ENCODE assay signal across 18 cellular contexts in genomic region chr12:63885401-63885800, GRCh38. TPM values are rescaled to one million over a fixed set of nuclear protein-coding genes. Genes with fewer than 3 reads are reported as not detected.
DNase-seq lines count a peak whose midpoint lies in the region; ATAC-seq and TF ChIP-seq lines count a peak whose summit lies in the region.
"Had no signal": no experiment of that assay in that cellular context is flagged by ENCODE, and none has a peak within 500 bp of the region (broad histone marks: within the 10 kb centered on the region; RNA-seq: fewer than 3 reads in every experiment).

No MANE protein-coding gene starts in this region.

- no TSS peak for BruUV-seq in Caco-2 (replicated peaks; lab: Mats Ljungman, UMichigan)
- BruUV-seq in Panc1 (replicated peaks; lab: Mats Ljungman, UMichigan) = no TSS peak

- POLR2A ChIA-PET in Caco-2 (lab: Charles Lee) (no interaction called here), Panc1 (lab: Charles Lee) (no interaction called here)

- in situ Hi-C loops in Panc1 (cut with HindIII; ENCODE audit: low pct_unique_long_range_greater_than_20kb, low sequenced_read_pairs) = no loop called here

- no peak overlapping the region for H3K18ac ChIP-seq in trophoblast cell (ENCODE audit: low read length)

- H3K4me3 ChIP-seq in Caco-2 (ENCODE audit: low read depth, low read length) = no peak overlapping the region
- no peak overlapping the region for H3K4me3 ChIP-seq in Panc1 (ENCODE audit: low read depth in 2 of 2, low read length in 2 of 2)
- H3K4me3 ChIP-seq in trophoblast cell (ENCODE audit: low read depth, low read length) = no peak overlapping the region
- H3K4me3 ChIP-seq in adrenal gland = no peak overlapping the region
- H3K4me3 ChIP-seq in MG63 = no peak overlapping the region
- H3K4me3 ChIP-seq: BLaER1, GM12878, HAP-1 had no signal

- no peak overlapping the region for H2BK12ac ChIP-seq in trophoblast cell (ENCODE audit: low read length)

- WGBS in trophoblast cell (ENCODE audit: extremely low coverage, insufficient coverage, insufficient read length) = no CpG with 5 or more reads among the region's 2 CpGs
- 96 to 100% (median 97%) methylated on average over 2 of the region's 2 CpGs for WGBS in adrenal gland, 4 donors

- no peak for DNase-seq in Caco-2
- DNase-seq in Panc1 (ENCODE audit: low read depth, low spot score) = no peak
- DNase-seq in trophoblast cell = peak; percentile 71 to 87
- no peak for DNase-seq in adrenal gland
- DNase-seq in MG63 = no peak
- DNase-seq: CD4-positive, CD25-positive, alpha-beta regulatory T cell; CD8-positive, alpha-beta T cell; DMS 273 treated with DMSO at 0.1 percent for 48 hours; DMS79; EL; GDM1; GOT3 had no signal

- TF ChIP-seq POLR2A in adrenal gland (IDR thresholded peaks at IDR 0.05) = no peak

- H4K8ac ChIP-seq in trophoblast cell (ENCODE audit: low read depth, low read length) = no peak overlapping the region

- no peak overlapping the region for H3K14ac ChIP-seq in trophoblast cell (ENCODE audit: low read length)

- no peak for ATAC-seq in Panc1
- no peak for ATAC-seq in HG02571 (IDR thresholded peaks at IDR 0.05; ENCODE audit: unreplicated experiment)
- ATAC-seq: CD8-positive, alpha-beta T cell; GM12878 had no signal

- H3K4me1 Mint-ChIP-seq in Caco-2 (ENCODE audit: low read depth, unreplicated experiment) = peaks cover 32% of the 10 kb centered on the region
- H3K4me1 Mint-ChIP-seq: B cell; CD4-positive, CD25-positive, alpha-beta regulatory T cell had no signal

- H3K4me1 ChIP-seq in Caco-2 (peaks cover 25% of the 10 kb centered on the region), Panc1 (ENCODE audit: control insufficient read depth, insufficient read depth, low read length) (peaks cover 30% of the 10 kb centered on the region), trophoblast cell (ENCODE audit: control insufficient read depth in 1 of 2, insufficient read depth in 2 of 2, low read length in 2 of 2) (peaks cover 5 to 6% of the 10 kb centered on the region in 2 experiments), adrenal gland (replicated peaks in 1 of 2) (no peaks in the 10 kb centered on the region)
- H3K4me1 ChIP-seq: HAP-1 had no signal

- no peak overlapping the region for H4K12ac ChIP-seq in trophoblast cell (ENCODE audit: low read depth, low read length)

- peak overlapping the region; percentile 13 for H4K91ac ChIP-seq in trophoblast cell (ENCODE audit: low read depth, low read length)

- intact Hi-C loops in Caco-2 (cut with micrococcal nuclease; ENCODE audit: unreplicated experiment) (no loop called here), Panc1 (cut with micrococcal nuclease; ENCODE audit: unreplicated experiment) (no loop called here), adrenal gland (cut with DNase I) (no loop called here)

- H3K27me3 ChIP-seq in Caco-2 (replicated peaks; ENCODE audit: control insufficient read depth, insufficient read depth, low read length) (no peaks in the 10 kb centered on the region), Panc1 (ENCODE audit: control insufficient read depth, insufficient read depth, low read length) (no peaks in the 10 kb centered on the region), trophoblast cell (ENCODE audit: insufficient read depth, low read length) (no peaks in the 10 kb centered on the region), adrenal gland (no peaks in the 10 kb centered on the region), MG63 (no peaks in the 10 kb centered on the region)
- H3K27me3 ChIP-seq: BLaER1 had no signal

- no peak overlapping the region for H2AK5ac ChIP-seq in trophoblast cell (ENCODE audit: low read length)

- H2BK5ac ChIP-seq in trophoblast cell (ENCODE audit: low read depth, low read length, poor library complexity) = no peak overlapping the region

- H2AFZ ChIP-seq in trophoblast cell (ENCODE audit: insufficient read depth, low read length, poor library complexity) = no peak overlapping the region

- no peak overlapping the region for H3K4me2 ChIP-seq in trophoblast cell (ENCODE audit: low read length)
- H3K4me2 ChIP-seq: BLaER1 had no signal

- peak overlapping the region; percentile 19 for H3K27ac Mint-ChIP-seq in Caco-2 (ENCODE audit: unreplicated experiment)
- H3K27ac Mint-ChIP-seq: B cell; CD4-positive, CD25-positive, alpha-beta regulatory T cell; CD8-positive, alpha-beta T cell had no signal

- no peaks in the 10 kb centered on the region; the same call in 1 of the 2 replicates for H3K36me3 ChIP-seq in Caco-2 (ENCODE audit: control insufficient read depth, insufficient read depth, low read length)
- H3K36me3 ChIP-seq in Panc1 (ENCODE audit: control insufficient read depth, insufficient read depth, low read length) = no peaks in the 10 kb centered on the region
- no peaks in the 10 kb centered on the region for H3K36me3 ChIP-seq in trophoblast cell (ENCODE audit: control insufficient read depth in 1 of 2, insufficient read depth in 2 of 2, low read length in 2 of 2)
- no peaks in the 10 kb centered on the region for H3K36me3 ChIP-seq in adrenal gland (replicated peaks in 1 of 2)
- peaks cover 4% of the 10 kb centered on the region; the same call in 1 of the 2 replicates for H3K36me3 ChIP-seq in MG63
- H3K36me3 ChIP-seq: BLaER1 had no signal

- CTCF ChIA-PET in Caco-2 (lab: Charles Lee) (no interaction called here), Panc1 (lab: Charles Lee) (no interaction called here)

- H3K9me3 ChIP-seq in Caco-2 = no peaks in the 10 kb centered on the region
- H3K9me3 ChIP-seq in Panc1 (ENCODE audit: control insufficient read depth, insufficient read depth, low read depth, low read length) = no peaks in the 10 kb centered on the region
- no peaks in the 10 kb centered on the region for H3K9me3 ChIP-seq in trophoblast cell (ENCODE audit: insufficient read depth, low read depth, low read length)
- H3K9me3 ChIP-seq in adrenal gland (replicated peaks in 1 of 3) = no peaks in the 10 kb centered on the region
- no peaks in the 10 kb centered on the region for H3K9me3 ChIP-seq in MG63
- H3K9me3 ChIP-seq: HAP-1 had no signal

- H3K23ac ChIP-seq in trophoblast cell (ENCODE audit: low read length) = no peak overlapping the region

- H3K27ac ChIP-seq in Panc1 (ENCODE audit: low read length) (peak overlapping the region; percentile 25; the same call in 1 of the 2 replicates), trophoblast cell (ENCODE audit: low read depth, low read length) (peak overlapping the region; percentile 68), adrenal gland (no peak overlapping the region)
- H3K27ac ChIP-seq: BLaER1, C4-2B had no signal

- no peak overlapping the region for H2BK120ac ChIP-seq in trophoblast cell (ENCODE audit: insufficient read depth, low read length, poor library complexity)

- peaks cover 10% of the 10 kb centered on the region for H3K36me3 Mint-ChIP-seq in Caco-2 (ENCODE audit: insufficient read depth, unreplicated experiment)
- H3K36me3 Mint-ChIP-seq: CD4-positive, CD25-positive, alpha-beta regulatory T cell; CD8-positive, alpha-beta T cell had no signal

- H3K4ac ChIP-seq in trophoblast cell (ENCODE audit: low read depth, low read length) = no peak overlapping the region

- H3K9ac ChIP-seq in trophoblast cell (ENCODE audit: low read length) = no peak overlapping the region
- H3K9ac ChIP-seq: BLaER1 had no signal

- peaks cover 5% of the 10 kb centered on the region for H3K79me1 ChIP-seq in trophoblast cell (ENCODE audit: low read length)

- H3K4me3 Mint-ChIP-seq in Caco-2 (ENCODE audit: unreplicated experiment) = no peak overlapping the region
- H3K4me3 Mint-ChIP-seq: B cell; CD4-positive, CD25-positive, alpha-beta regulatory T cell; CD8-positive, alpha-beta T cell had no signal

- no peaks in the 10 kb centered on the region for H3K27me3 Mint-ChIP-seq in Caco-2 (ENCODE audit: insufficient read depth, unreplicated experiment)

- peaks cover 7% of the 10 kb centered on the region for H3K9me3 Mint-ChIP-seq in Caco-2 (ENCODE audit: unreplicated experiment)
- H3K9me3 Mint-ChIP-seq: CD8-positive, alpha-beta T cell had no signal

- H3K79me2 ChIP-seq in trophoblast cell (ENCODE audit: control insufficient read depth, insufficient read depth, low read length, poor library complexity) = no peaks in the 10 kb centered on the region

- no peak for TF ChIP-seq CTCF in Caco-2 (IDR thresholded peaks at IDR 0.05; ENCODE audit: insufficient read depth in 1 of 2, low read depth in 1 of 2, low read length in 1 of 2, severe bottlenecking in 1 of 2, unreplicated experiment in 1 of 2)
- TF ChIP-seq CTCF in Panc1 (IDR thresholded peaks at IDR 0.05) = no peak
- TF ChIP-seq CTCF in adrenal gland (IDR thresholded peaks at IDR 0.05) = no peak

RNA-seq across cellular contexts. Expression of gene SRGAP1, which starts 40.9 kb away (rescaled TPM):
- 21.7 and 22.1 TPM in 2 replicates for total RNA-seq in Caco-2 (2022)
- 26.8 TPM for total RNA-seq in Panc1 (2021; ENCODE audit: unreplicated experiment)
- polyA plus RNA-seq in Panc1 (2012; ENCODE audit: insufficient read length) = 10.4 TPM
- 3.1 TPM in 2 replicates for polyA plus RNA-seq in trophoblast cell (2013)
- 10 to 100 TPM in 6 of 8 donors, 1 to 10 TPM in 2; 6.5 to 35.6 (median 13.0) TPM for total RNA-seq in adrenal gland
- polyA plus RNA-seq in adrenal gland = 1 to 10 TPM; 2.4 to 8.1 (median 3.6) TPM
- total RNA-seq in MG63 (2014; rRNA removed; shearing (Covaris generic); ENCODE audit: low replicate concordance) = 0.81 and 0.99 TPM in 2 replicates
- total RNA-seq: CD4-positive, CD25-positive, alpha-beta regulatory T cell had no signal

Comparison
In these comparisons a context has a peak if more than half of its experiments do, and no peak if none do; other contexts are left out.
1. DNase-seq: peak in trophoblast cell (2 of 2); none in Caco-2 (0 of 2), Panc1 (single experiment), adrenal gland (0 of 7) and MG63 (single experiment).
2. H3K27ac ChIP-seq: peak in Panc1 (single experiment) and trophoblast cell (single experiment); none in adrenal gland (0 of 5).